In genomic region chr2:72954376-72955187, GRCh38 we compare ENCODE assay signal across 13 cellular contexts. TPM values are rescaled to one million over a fixed set of nuclear protein-coding genes. Genes with fewer than 3 reads are reported as not detected.
A peak's percentile ranks its signal among the peaks of the same experiment; 100 is the strongest.
DNase-seq lines count a peak whose midpoint lies in the region; ATAC-seq and TF ChIP-seq lines count a peak whose summit lies in the region.
"Had no signal": no experiment of that assay in that cellular context is flagged by ENCODE, and none has a peak within 500 bp of the region (broad histone marks: within the 10 kb centered on the region; RNA-seq: fewer than 3 reads in every experiment).

No MANE protein-coding gene starts in this region.

- intact Hi-C loops in right lobe of liver (cut with DNase I), result no loop called here

- DNase-seq in activated T-cell treated with anti-CD3 and anti-CD28 coated beads, Interleukin-2, amount 50 U/mL, for 24 hours, result no peak
- no peak for DNase-seq in activated T-cell treated with anti-CD3 and anti-CD28 coated beads, Interleukin-2, amount 50 U/mL, for 48 hours
- no peak for DNase-seq in central memory CD8-positive, alpha-beta T cell (ENCODE audit: low spot score in 2 of 2)
- DNase-seq in osteoblast (ENCODE audit: insufficient read length, low spot score, missing footprints), result peak; percentile 77
- no peak for DNase-seq in putamen (ENCODE audit: low spot score)
- no peak for DNase-seq in HPDE6-E6E7 (ENCODE audit: extremely low spot score)
- no peak for DNase-seq in right lobe of liver
- DNase-seq: DMS153, Peyer's patch had no signal

- H3K4me2 ChIP-seq in Loucy (ENCODE audit: low read depth, low read length, poor library complexity, severe bottlenecking) (peak overlapping the region; percentile 93), osteoblast (ENCODE audit: insufficient read depth, low read length) (no peak overlapping the region)
- H3K4me2 ChIP-seq: KMS-11 had no signal

- ATAC-seq in central memory CD8-positive, alpha-beta T cell (replicated peaks; ENCODE audit: extremely low read depth, poor library complexity, severe bottlenecking), result no peak
- no peak for ATAC-seq in right lobe of liver

- 89% methylated on average over 5 of the region's 12 CpGs for WGBS in right lobe of liver (ENCODE audit: insufficient coverage, low coverage, low lambda C conversion rate, missing lambda C conversion rate)

- no peaks in the 10 kb centered on the region for H3F3A ChIP-seq in Loucy (ENCODE audit: low read depth)

- H3K27me3 ChIP-seq in Loucy (ENCODE audit: insufficient read depth, low read length, poor library complexity, severe bottlenecking) (no peaks in the 10 kb centered on the region), osteoblast (ENCODE audit: insufficient read depth, low read length) (no peaks in the 10 kb centered on the region), right lobe of liver (no peaks in the 10 kb centered on the region)
- H3K27me3 ChIP-seq: Peyer's patch had no signal

- peaks cover 47% of the 10 kb centered on the region for H3K79me2 ChIP-seq in Loucy (ENCODE audit: insufficient read depth, low read length)
- H3K79me2 ChIP-seq in osteoblast (ENCODE audit: insufficient read depth, low read length), result no peaks in the 10 kb centered on the region

- H3K9ac ChIP-seq in Loucy (ENCODE audit: low read depth, low read length, poor library complexity, severe bottlenecking), result peak overlapping the region; percentile 90
- H3K9ac ChIP-seq: KMS-11 had no signal

- peaks cover 22% of the 10 kb centered on the region for H4K20me1 ChIP-seq in Loucy (ENCODE audit: insufficient read depth, low read length, poor library complexity, severe bottlenecking)
- peaks cover 7% of the 10 kb centered on the region for H4K20me1 ChIP-seq in osteoblast (ENCODE audit: insufficient read depth, low read length)

- peak overlapping the region; percentile 77 for H3K27ac Mint-ChIP-seq in activated T-cell treated with anti-CD3 and anti-CD28 coated beads, Interleukin-2, amount 50 U/mL, for 24 hours
- H3K27ac Mint-ChIP-seq in central memory CD8-positive, alpha-beta T cell (ENCODE audit: low read depth), result peak overlapping the region; percentile 90

- peak overlapping the region; percentile 86 for H3K4me3 ChIP-seq in Loucy (ENCODE audit: low read length, poor library complexity, severe bottlenecking)
- no peak overlapping the region for H3K4me3 ChIP-seq in osteoblast (ENCODE audit: insufficient read depth, low read length)
- H3K4me3 ChIP-seq in right lobe of liver, result no peak overlapping the region
- H3K4me3 ChIP-seq: Peyer's patch had no signal

- H3K4me3 Mint-ChIP-seq in activated T-cell treated with anti-CD3 and anti-CD28 coated beads, Interleukin-2, amount 50 U/mL, for 24 hours, result peak overlapping the region; percentile 63
- peak overlapping the region; percentile 87 for H3K4me3 Mint-ChIP-seq in central memory CD8-positive, alpha-beta T cell

- no peaks in the 10 kb centered on the region for H3K36me3 ChIP-seq in Loucy (ENCODE audit: insufficient read depth, low read length)
- no peaks in the 10 kb centered on the region for H3K36me3 ChIP-seq in osteoblast (ENCODE audit: insufficient read depth, low read length)
- H3K36me3 ChIP-seq in right lobe of liver, result peaks cover 0 to 12% (median 4%) of the 10 kb centered on the region in 4 donors
- H3K36me3 ChIP-seq: Peyer's patch had no signal

- TF ChIP-seq CTCF in Loucy (conservative IDR thresholded peaks at IDR 0.05; ENCODE audit: low read length) (no peak), osteoblast (IDR thresholded peaks at IDR 0.05; ENCODE audit: extremely low read depth, low read depth, low read length) (no peak), right lobe of liver (IDR thresholded peaks at IDR 0.05) (no peak)

- H3K9me3 Mint-ChIP-seq in activated T-cell treated with anti-CD3 and anti-CD28 coated beads, Interleukin-2, amount 50 U/mL, for 24 hours, result no peaks in the 10 kb centered on the region
- H3K9me3 Mint-ChIP-seq in central memory CD8-positive, alpha-beta T cell, result no peaks in the 10 kb centered on the region

- TF ChIP-seq POLR2A in right lobe of liver (IDR thresholded peaks at IDR 0.05), result no peak

- H2AFZ ChIP-seq in Loucy (ENCODE audit: low read length) (peak overlapping the region; percentile 44), osteoblast (ENCODE audit: low read length) (no peak overlapping the region)

- H3K4me1 ChIP-seq in Loucy (ENCODE audit: insufficient read depth, low read length, poor library complexity, severe bottlenecking) (peaks cover 48% of the 10 kb centered on the region), osteoblast (ENCODE audit: insufficient read depth, low read length) (no peaks in the 10 kb centered on the region), right lobe of liver (no peaks in the 10 kb centered on the region)
- H3K4me1 ChIP-seq: Peyer's patch had no signal

- no peaks in the 10 kb centered on the region for H3K9me2 ChIP-seq in Loucy (replicated peaks; ENCODE audit: low read depth, low read length)

- H3K36me3 Mint-ChIP-seq in activated T-cell treated with anti-CD3 and anti-CD28 coated beads, Interleukin-2, amount 50 U/mL, for 24 hours (ENCODE audit: low read depth), result no peaks in the 10 kb centered on the region
- H3K36me3 Mint-ChIP-seq in central memory CD8-positive, alpha-beta T cell (ENCODE audit: insufficient read depth), result peaks cover 4% of the 10 kb centered on the region

- H3K27ac ChIP-seq in osteoblast (ENCODE audit: low read depth, low read length) (no peak overlapping the region), right lobe of liver (no peak overlapping the region)
- H3K27ac ChIP-seq: KMS-11, Peyer's patch had no signal

- H3K4me1 Mint-ChIP-seq in activated T-cell treated with anti-CD3 and anti-CD28 coated beads, Interleukin-2, amount 50 U/mL, for 24 hours (ENCODE audit: low read depth), result peaks cover 19% of the 10 kb centered on the region
- H3K4me1 Mint-ChIP-seq in central memory CD8-positive, alpha-beta T cell, result peaks cover 55% of the 10 kb centered on the region

- no peaks in the 10 kb centered on the region for H3K27me3 Mint-ChIP-seq in activated T-cell treated with anti-CD3 and anti-CD28 coated beads, Interleukin-2, amount 50 U/mL, for 24 hours
- H3K27me3 Mint-ChIP-seq in central memory CD8-positive, alpha-beta T cell, result no peaks in the 10 kb centered on the region

- H3K9me3 ChIP-seq in Loucy (ENCODE audit: insufficient read depth, low read depth, low read length), result no peaks in the 10 kb centered on the region
- H3K9me3 ChIP-seq in osteoblast (ENCODE audit: low read depth, low read length), result no peaks in the 10 kb centered on the region
- no peaks in the 10 kb centered on the region for H3K9me3 ChIP-seq in right lobe of liver
- H3K9me3 ChIP-seq: Peyer's patch had no signal

RNA-seq across cellular contexts. Expression of gene EMX1, which starts 37.3 kb away (rescaled TPM):
- total RNA-seq in osteoblast, result not detected in 2 replicates
- total RNA-seq in right lobe of liver, result under 1 TPM in 3 of 6 experiments, not detected in 3; 0.25 to 0.49 (median 0.29) TPM
- total RNA-seq: lung microvascular endothelial cell, subcutaneous adipose tissue had no signal
